ENCODE assay signal across 12 cellular contexts in genomic region chr3:171285287-171285686, GRCh38.
DNase-seq lines count a peak whose midpoint lies in the region; ATAC-seq and TF ChIP-seq lines count a peak whose summit lies in the region.
"Had no signal": no experiment of that assay in that cellular context is flagged by ENCODE, and none has a peak within 500 bp of the region (broad histone marks: within the 10 kb centered on the region; RNA-seq: fewer than 3 reads in every experiment).

No MANE protein-coding gene starts in this region.

- H3K27me3 Mint-ChIP-seq in activated CD4-positive, alpha-beta T cell treated with anti-CD3 and anti-CD28 coated beads for 36 hours, result no peaks in the 10 kb centered on the region
- no peaks in the 10 kb centered on the region for H3K27me3 Mint-ChIP-seq in activated naive CD8-positive, alpha-beta T cell treated with anti-CD3 and anti-CD28 coated beads, Interleukin-2, amount 10 ng/mL, durations not matched to agents 7 days and 5 days

- peak overlapping the region; percentile 48 for H3K27ac Mint-ChIP-seq in activated CD4-positive, alpha-beta T cell treated with anti-CD3 and anti-CD28 coated beads for 36 hours
- no peak overlapping the region for H3K27ac Mint-ChIP-seq in activated naive CD8-positive, alpha-beta T cell treated with anti-CD3 and anti-CD28 coated beads, Interleukin-2, amount 10 ng/mL, durations not matched to agents 7 days and 5 days

- H3K27ac ChIP-seq in smooth muscle cell (ENCODE audit: low read depth), result peak overlapping the region; percentile 100

- peak overlapping the region; percentile 92 for H3K9ac ChIP-seq in smooth muscle cell (ENCODE audit: low read depth)

- peak overlapping the region; percentile 32 for H3K4me3 ChIP-seq in smooth muscle cell
- H3K4me3 ChIP-seq: A549, dorsolateral prefrontal cortex had no signal

- peaks cover 62% of the 10 kb centered on the region for H3K4me1 Mint-ChIP-seq in activated CD4-positive, alpha-beta T cell treated with anti-CD3 and anti-CD28 coated beads for 36 hours
- peaks cover 32% of the 10 kb centered on the region for H3K4me1 Mint-ChIP-seq in activated naive CD8-positive, alpha-beta T cell treated with anti-CD3 and anti-CD28 coated beads, Interleukin-2, amount 10 ng/mL, durations not matched to agents 7 days and 5 days

- POLR2A ChIA-PET in activated CD4-positive, alpha-beta T cell treated with anti-CD3 and anti-CD28 coated beads for 36 hours (lab: Charles Lee), result no interaction called here
- POLR2A ChIA-PET in activated naive CD8-positive, alpha-beta T cell treated with anti-CD3 and anti-CD28 coated beads, Interleukin-2, amount 10 ng/mL, durations not matched to agents 7 days and 5 days (lab: Charles Lee), result no interaction called here

- no peaks in the 10 kb centered on the region for H4K20me1 ChIP-seq in smooth muscle cell (ENCODE audit: low read depth)

- H3K27me3 ChIP-seq in smooth muscle cell (ENCODE audit: low read depth), result no peaks in the 10 kb centered on the region
- H3K27me3 ChIP-seq: dorsolateral prefrontal cortex had no signal

- ATAC-seq in activated CD4-positive, alpha-beta T cell treated with anti-CD3 and anti-CD28 coated beads for 36 hours, result peak; percentile 71
- peak; percentile 25 for ATAC-seq in HG02938 (IDR thresholded peaks at IDR 0.05; ENCODE audit: unreplicated experiment)
- peak; percentile 30 for ATAC-seq in activated naive CD8-positive, alpha-beta T cell treated with anti-CD3 and anti-CD28 coated beads, Interleukin-2, amount 10 ng/mL, durations not matched to agents 7 days and 5 days (ENCODE audit: low read depth)
- ATAC-seq: A549 had no signal

- peak overlapping the region; percentile 85 for H3K4me2 ChIP-seq in smooth muscle cell

- H3K36me3 ChIP-seq in smooth muscle cell (ENCODE audit: low read depth), result no peaks in the 10 kb centered on the region

- DNase-seq in activated CD4-positive, alpha-beta T cell treated with anti-CD3 and anti-CD28 coated beads for 36 hours, result no peak
- DNase-seq in activated CD4-positive, alpha-beta T cell treated with anti-CD3 and anti-CD28 coated beads for 4 hours, result no peak
- DNase-seq in activated naive CD8-positive, alpha-beta T cell treated with anti-CD3 and anti-CD28 coated beads, Interleukin-2, amount 10 ng/mL, durations not matched to agents 7 days and 5 days, result no peak
- DNase-seq in smooth muscle cell (lab: John Stamatoyannopoulos, UW; ENCODE audit: unreplicated experiment) (no peak), mesenteric fat pad (ENCODE audit: low spot score) (no peak), mucosa of gallbladder (ENCODE audit: low spot score) (no peak)
- no peak for DNase-seq in stimulated activated naive CD4-positive, alpha-beta T cell treated with Interleukin-2 at 50 U/mL for 16 hours (lab: John Stamatoyannopoulos, UW)
- DNase-seq: activated CD8-positive, alpha-beta memory T cell treated with anti-CD3 and anti-CD28 coated beads for 24 hours; dorsolateral prefrontal cortex; immature natural killer cell had no signal

- no peaks in the 10 kb centered on the region for H3F3A ChIP-seq in smooth muscle cell (ENCODE audit: low read depth)

- no peaks in the 10 kb centered on the region for H3K9me3 Mint-ChIP-seq in activated CD4-positive, alpha-beta T cell treated with anti-CD3 and anti-CD28 coated beads for 36 hours (ENCODE audit: low read depth)
- peaks cover 1% of the 10 kb centered on the region for H3K9me3 Mint-ChIP-seq in activated naive CD8-positive, alpha-beta T cell treated with anti-CD3 and anti-CD28 coated beads, Interleukin-2, amount 10 ng/mL, durations not matched to agents 7 days and 5 days

- peaks cover 17% of the 10 kb centered on the region for H3K4me1 ChIP-seq in smooth muscle cell (ENCODE audit: low read depth)

- peaks cover 12% of the 10 kb centered on the region for H3K79me2 ChIP-seq in smooth muscle cell (ENCODE audit: low read depth)

- CTCF ChIA-PET in activated CD4-positive, alpha-beta T cell treated with anti-CD3 and anti-CD28 coated beads for 36 hours (lab: Charles Lee), result interaction anchor here (0.6 to 1.9 kb wide), 7 partner anchors 17 to 317 kb away, joined by 3 to 6 read pairs (median 3); no protein-coding TSS in a partner anchor

- no peak for TF ChIP-seq CTCF in smooth muscle cell (IDR thresholded peaks at IDR 0.05; ENCODE audit: borderline replicate concordance, insufficient read depth, poor library complexity, severe bottlenecking)

- H3K4me3 Mint-ChIP-seq in activated CD4-positive, alpha-beta T cell treated with anti-CD3 and anti-CD28 coated beads for 36 hours, result no peak overlapping the region
- peak overlapping the region; percentile 22 for H3K4me3 Mint-ChIP-seq in activated naive CD8-positive, alpha-beta T cell treated with anti-CD3 and anti-CD28 coated beads, Interleukin-2, amount 10 ng/mL, durations not matched to agents 7 days and 5 days

- WGBS in smooth muscle cell (ENCODE audit: low lambda C conversion rate), result 29% methylated on average over 2 of the region's 2 CpGs

- intact Hi-C loops in activated CD4-positive, alpha-beta T cell treated with anti-CD3 and anti-CD28 coated beads for 36 hours (cut with DNase I, micrococcal nuclease), result loop anchor here (2.0 kb wide), 5 partner anchors 18 to 174 kb away; no protein-coding TSS in a partner anchor

- H2AFZ ChIP-seq in smooth muscle cell (ENCODE audit: low read depth), result no peak overlapping the region

- H3K36me3 Mint-ChIP-seq in activated CD4-positive, alpha-beta T cell treated with anti-CD3 and anti-CD28 coated beads for 36 hours (ENCODE audit: low read depth), result peaks cover 4% of the 10 kb centered on the region
- peaks cover 14% of the 10 kb centered on the region for H3K36me3 Mint-ChIP-seq in activated naive CD8-positive, alpha-beta T cell treated with anti-CD3 and anti-CD28 coated beads, Interleukin-2, amount 10 ng/mL, durations not matched to agents 7 days and 5 days

- H3K9me3 ChIP-seq in smooth muscle cell (replicated peaks; ENCODE audit: low read depth), result no peaks in the 10 kb centered on the region
- H3K9me3 ChIP-seq: A549 had no signal
